Comparison of ENCODE assay signal across 11 cellular contexts in genomic region chr2:96534701-96535181, GRCh38. TPM values are rescaled to one million over a fixed set of nuclear protein-coding genes. Genes with fewer than 3 reads are reported as not detected.
A peak's percentile ranks its signal among the peaks of the same experiment; 100 is the strongest.
DNase-seq lines count a peak whose midpoint lies in the region; ATAC-seq and TF ChIP-seq lines count a peak whose summit lies in the region.
"Had no signal": no experiment of that assay in that cellular context is flagged by ENCODE, and none has a peak within 500 bp of the region (broad histone marks: within the 10 kb centered on the region; RNA-seq: fewer than 3 reads in every experiment).

No MANE protein-coding gene starts in this region.

- no peak overlapping the region for H3K4me3 Mint-ChIP-seq in stimulated activated memory B cell treated with anti-CD40 and anti-IgM and Interleukin-4, amounts not matched to agents 10 μg/mL and 1 μg/mL and 100 μg/mL, for 72 hours
- no peak overlapping the region for H3K4me3 Mint-ChIP-seq in H9

- H3K9me3 ChIP-seq in breast epithelium = no peaks in the 10 kb centered on the region
- H3K9me3 ChIP-seq in psoas muscle = no peaks in the 10 kb centered on the region
- no peaks in the 10 kb centered on the region for H3K9me3 ChIP-seq in MG63
- H3K9me3 ChIP-seq in H9 (ENCODE audit: control insufficient read depth, low read depth, low read length) = no peaks in the 10 kb centered on the region

- H2BK20ac ChIP-seq in H9 (ENCODE audit: low read depth, low read length, poor library complexity, severe bottlenecking) = no peak overlapping the region

- H3K4ac ChIP-seq in H9 (ENCODE audit: low read depth, low read length) = no peak overlapping the region

- no peaks in the 10 kb centered on the region for H3K79me1 ChIP-seq in H9 (ENCODE audit: insufficient read depth, low read depth, low read length, poor library complexity, severe bottlenecking)

- WGBS in psoas muscle, 3 donors = 41 to 43% (median 43%) methylated on average over 5 of the region's 5 CpGs
- WGBS in H9 (ENCODE audit: extremely low coverage, insufficient read length, low lambda C conversion rate) = no CpG with 5 or more reads among the region's 5 CpGs

- peak in 2 of 4 donors; percentile 34 to 44 for ATAC-seq in psoas muscle
- no peak for ATAC-seq in stimulated activated memory B cell treated with anti-CD40 and anti-IgM and Interleukin-4, amounts not matched to agents 10 μg/mL and 1 μg/mL and 100 μg/mL, for 72 hours
- ATAC-seq: activated CD4-positive, CD25-positive, alpha-beta regulatory T cell treated with anti-CD3 and anti-CD28 coated beads, Interleukin-2, amount 50 U/mL, for 24 hours had no signal

- no peak overlapping the region for H2BK5ac ChIP-seq in H9 (ENCODE audit: insufficient read length, low read length)

- no peak overlapping the region for H2AK5ac ChIP-seq in H9 (ENCODE audit: insufficient read length, low read length)

- H3K4me1 Mint-ChIP-seq in stimulated activated memory B cell treated with anti-CD40 and anti-IgM and Interleukin-4, amounts not matched to agents 10 μg/mL and 1 μg/mL and 100 μg/mL, for 72 hours = peaks cover 73% of the 10 kb centered on the region
- peaks cover 28 to 43% of the 10 kb centered on the region in 2 experiments for H3K4me1 Mint-ChIP-seq in H9

- H2AFZ ChIP-seq in H9 (ENCODE audit: low read length) = no peak overlapping the region

- H3K18ac ChIP-seq in H9 (ENCODE audit: insufficient read length, low read depth, low read length) = no peak overlapping the region

- peaks cover 12% of the 10 kb centered on the region for H3K36me3 Mint-ChIP-seq in stimulated activated memory B cell treated with anti-CD40 and anti-IgM and Interleukin-4, amounts not matched to agents 10 μg/mL and 1 μg/mL and 100 μg/mL, for 72 hours
- H3K36me3 Mint-ChIP-seq in H9 (ENCODE audit: insufficient read depth in 1 of 3, low read depth in 3 of 3) = no peaks in the 10 kb centered on the region

- H3K23ac ChIP-seq in H9 (ENCODE audit: insufficient read length, low read depth, low read length) = no peak overlapping the region

- DNase-seq in COR-L47 (lab: John Stamatoyannopoulos, UW) (peak; percentile 48), NCI-H1417 treated with DMSO at 0.1 percent for 48 hours (lab: John Stamatoyannopoulos, UW) (peak; percentile 2), breast epithelium (ENCODE audit: low spot score in 2 of 2) (peak in 1 of 2 donors; percentile 86), psoas muscle (peak in 1 of 2 donors; percentile 66), dedifferentiated amniotic fluid mesenchymal stem cell (ENCODE audit: extremely low spot score) (no peak), MG63 (no peak), H9 (no peak)
- DNase-seq: activated naive CD4-positive, alpha-beta T cell treated with Interleukin-2 at 50 U/mL for 16 hours; kidney glomerular epithelial cell had no signal

- no peak overlapping the region for H2BK120ac ChIP-seq in H9 (ENCODE audit: low read depth, low read length, poor library complexity, severe bottlenecking)

- no peaks in the 10 kb centered on the region for H4K20me1 ChIP-seq in H9 (ENCODE audit: control insufficient read depth, insufficient read depth, insufficient read length)

- H3T11ph ChIP-seq in H9 (ENCODE audit: low read length) = no peak overlapping the region

- H3K27ac ChIP-seq in breast epithelium (peak overlapping the region; percentile 95 to 98), psoas muscle (peak overlapping the region; percentile 98), H9 (ENCODE audit: insufficient read length, low read depth, low read length) (no peak overlapping the region)

- H3K27me3 Mint-ChIP-seq in stimulated activated memory B cell treated with anti-CD40 and anti-IgM and Interleukin-4, amounts not matched to agents 10 μg/mL and 1 μg/mL and 100 μg/mL, for 72 hours = no peaks in the 10 kb centered on the region
- peaks cover 57% of the 10 kb centered on the region for H3K27me3 Mint-ChIP-seq in H9 (ENCODE audit: low read depth)

- H3K4me3 ChIP-seq in breast epithelium (peak overlapping the region in 1 of 3 donors; percentile 36), psoas muscle (peak overlapping the region; percentile 4), MG63 (no peak overlapping the region)

- no peak overlapping the region for H3K14ac ChIP-seq in H9 (ENCODE audit: insufficient read depth, low read length)

- peaks cover 42 to 46% of the 10 kb centered on the region in 2 donors for H3K4me1 ChIP-seq in breast epithelium
- H3K4me1 ChIP-seq in psoas muscle = peaks cover 70% of the 10 kb centered on the region
- H3K4me1 ChIP-seq in H9 (ENCODE audit: insufficient read depth, low read length) = peaks cover 3% of the 10 kb centered on the region; the same call in 1 of the 2 replicates

- H3K36me3 ChIP-seq in breast epithelium (no peaks in the 10 kb centered on the region), psoas muscle (ENCODE audit: insufficient read depth in 1 of 2, low read depth in 1 of 2) (no peaks in the 10 kb centered on the region), MG63 (no peaks in the 10 kb centered on the region)

- no peak overlapping the region for H4K91ac ChIP-seq in H9 (ENCODE audit: insufficient read length, low read depth, low read length)

- H4K8ac ChIP-seq in H9 (replicated peaks; ENCODE audit: insufficient read length, low read depth, low read length) = no peak overlapping the region

- no peaks in the 10 kb centered on the region for H3K9me3 Mint-ChIP-seq in stimulated activated memory B cell treated with anti-CD40 and anti-IgM and Interleukin-4, amounts not matched to agents 10 μg/mL and 1 μg/mL and 100 μg/mL, for 72 hours
- no peaks in the 10 kb centered on the region for H3K9me3 Mint-ChIP-seq in H9

- H3K4me2 ChIP-seq in H9 (ENCODE audit: insufficient read depth, insufficient read length, low read length) = no peak overlapping the region

- no peaks in the 10 kb centered on the region for H3K79me2 ChIP-seq in H9 (ENCODE audit: insufficient read depth, low read length)

- H3K56ac ChIP-seq in H9 (ENCODE audit: insufficient read length, low read depth, low read length) = no peak overlapping the region

- no peak overlapping the region for H2BK12ac ChIP-seq in H9 (ENCODE audit: insufficient read length, low read depth, low read length)

- H3K27ac Mint-ChIP-seq in stimulated activated memory B cell treated with anti-CD40 and anti-IgM and Interleukin-4, amounts not matched to agents 10 μg/mL and 1 μg/mL and 100 μg/mL, for 72 hours = no peak overlapping the region
- H3K27ac Mint-ChIP-seq in H9 = no peak overlapping the region

- no peak overlapping the region for H2BK15ac ChIP-seq in H9 (ENCODE audit: low read depth, low read length)

- intact Hi-C loops in breast epithelium (cut with DNase I; ENCODE audit: low total_unique reads) = no loop called here
- intact Hi-C loops in psoas muscle (cut with DNase I) = loop anchor here in 1 of 2 donors (5.0 kb wide), 1 partner anchor 103 kb away; the partner anchor contains the start of gene KANSL3

- H4K5ac ChIP-seq in H9 (ENCODE audit: insufficient read length, low read depth, low read length) = no peak overlapping the region

- H3K27me3 ChIP-seq in breast epithelium (no peaks in the 10 kb centered on the region), psoas muscle (ENCODE audit: insufficient read depth in 3 of 3, low read length in 2 of 3) (no peaks in the 10 kb centered on the region), MG63 (no peaks in the 10 kb centered on the region), H9 (ENCODE audit: insufficient read depth, low read length) (peaks cover 12% of the 10 kb centered on the region; the same call in 1 of the 2 replicates)

- no peak overlapping the region for H3K9ac ChIP-seq in H9 (ENCODE audit: extremely low read depth, insufficient read length, low read length)

- no peak for TF ChIP-seq CTCF in breast epithelium (IDR thresholded peaks at IDR 0.05)
- TF ChIP-seq CTCF in psoas muscle (IDR thresholded peaks at IDR 0.05) = no peak
- no peak for TF ChIP-seq CTCF in H9 (conservative IDR thresholded peaks at IDR 0.05)

- TF ChIP-seq POLR2A in breast epithelium (IDR thresholded peaks at IDR 0.05) = no peak

- peaks cover 19% of the 10 kb centered on the region for H3K23me2 ChIP-seq in H9 (ENCODE audit: insufficient read length, low read depth, low read length, poor library complexity, severe bottlenecking)

RNA-seq across cellular contexts. Expression of gene ARID5A, which starts 1.8 kb away (rescaled TPM):
- total RNA-seq in breast epithelium = 100 to 1,000 TPM in 1 of 3 donors, 10 to 100 TPM in 2; 18.9 to 132 (median 56.4) TPM
- total RNA-seq in psoas muscle = 10 to 100 TPM; 25.7 to 73.6 (median 37.8) TPM
- polyA plus RNA-seq in psoas muscle = 10 to 100 TPM; 12.9 to 29.9 (median 18.2) TPM
- 5.3 and 13.7 TPM in 2 replicates for total RNA-seq in MG63 (2014; rRNA removed; shearing (Covaris generic); ENCODE audit: low replicate concordance)
- total RNA-seq in H9 (2021) = 3.8 and 4.5 TPM in 2 replicates

RNA-seq across cellular contexts. Expression of gene NEURL3, which starts 29.6 kb away (rescaled TPM):
- total RNA-seq in breast epithelium = 1 to 10 TPM in 2 of 3 donors, not detected in 1; 4.3 to 6.1 TPM
- under 1 TPM in 1 of 4 donors, not detected in 3; 0.59 TPM for total RNA-seq in psoas muscle
- polyA plus RNA-seq in psoas muscle = under 1 TPM in 2 of 3 donors, not detected in 1; 0.09 TPM
- total RNA-seq in MG63 (2014; rRNA removed; shearing (Covaris generic); ENCODE audit: low replicate concordance) = 1.0 TPM in 1 of 2 replicates, not detected in the other
- not detected in 2 replicates for total RNA-seq in H9 (2021)

Comparison
In these comparisons a context has a peak if more than half of its experiments do, and no peak if none do; other contexts are left out.
1. DNase-seq: peak in COR-L47 (single experiment) and NCI-H1417 treated with DMSO at 0.1 percent for 48 hours (single experiment); none in dedifferentiated amniotic fluid mesenchymal stem cell (single experiment), MG63 (single experiment) and H9 (single experiment).